Comparison of ENCODE assay signal across 10 cellular contexts in genomic region chr20:62584671-62585512, GRCh38.
"Had no signal": no experiment of that assay in that cellular context is flagged by ENCODE, and none has a peak within 500 bp of the region (broad histone marks: within the 10 kb centered on the region; RNA-seq: fewer than 3 reads in every experiment).

No MANE protein-coding gene starts in this region.

- H3K9me3 Mint-ChIP-seq: nephron progenitor cell had no signal

- H3K27ac Mint-ChIP-seq: nephron progenitor cell, T-helper 17 cell had no signal

- ATAC-seq: left ventricle myocardium superior, T-helper 17 cell had no signal

- DNase-seq: activated CD4-positive, CD25-positive, alpha-beta regulatory T cell treated with anti-CD3 and anti-CD28 coated beads, Interleukin-2, amount 50 U/mL, for 72 hours; activated naive CD4-positive, alpha-beta T cell treated with anti-CD3 and anti-CD28 coated beads, Interleukin-2, amount 50 U/mL, for 16 hours; adrenal gland; central memory CD4-positive, alpha-beta T cell; effector CD4-positive, alpha-beta T cell; left ventricle myocardium superior; mesenchymal stem cell; nephron progenitor cell; T-helper 17 cell; thyroid gland had no signal

- H3K4me3 Mint-ChIP-seq: nephron progenitor cell, T-helper 17 cell had no signal
